Comparison of ENCODE assay signal across 10 cellular contexts in genomic region chr3:98770261-98771039, GRCh38. TPM values are rescaled to one million over a fixed set of nuclear protein-coding genes. Genes with fewer than 3 reads are reported as not detected.
DNase-seq lines count a peak whose midpoint lies in the region; ATAC-seq and TF ChIP-seq lines count a peak whose summit lies in the region.
"Had no signal": no experiment of that assay in that cellular context is flagged by ENCODE, and none has a peak within 500 bp of the region (broad histone marks: within the 10 kb centered on the region; RNA-seq: fewer than 3 reads in every experiment).

No MANE protein-coding gene starts in this region.

- no peak overlapping the region for H3K4me2 ChIP-seq in neuronal stem cell (ENCODE audit: insufficient read depth, low read length, poor library complexity, severe bottlenecking)

- H2BK5ac ChIP-seq in neuronal stem cell (ENCODE audit: low read length): no peak overlapping the region

- H3K23ac ChIP-seq in neuronal stem cell (ENCODE audit: low read depth, low read length, poor library complexity): no peak overlapping the region

- H3K36me3 ChIP-seq in right atrium auricular region: no peaks in the 10 kb centered on the region
- no peaks in the 10 kb centered on the region for H3K36me3 ChIP-seq in neuronal stem cell (replicated peaks in 1 of 2; ENCODE audit: control insufficient read depth in 2 of 2, insufficient read depth in 2 of 2, low read length in 2 of 2)

- no peak overlapping the region for H4K91ac ChIP-seq in neuronal stem cell (ENCODE audit: low read depth, low read length, poor library complexity)

- H3K9ac ChIP-seq in neuronal stem cell (ENCODE audit: low read depth, low read length, poor library complexity): no peak overlapping the region

- ATAC-seq in GM19463 (IDR thresholded peaks at IDR 0.05; ENCODE audit: unreplicated experiment) (peak; percentile 74), HG03565 (IDR thresholded peaks at IDR 0.05; ENCODE audit: unreplicated experiment) (peak; percentile 83)

- no peaks in the 10 kb centered on the region for H3K79me1 ChIP-seq in neuronal stem cell (ENCODE audit: low read depth, low read length)

- H2AFZ ChIP-seq in neuronal stem cell (ENCODE audit: low read length): no peak overlapping the region

- H3K9me3 ChIP-seq in right atrium auricular region: no peaks in the 10 kb centered on the region
- H3K9me3 ChIP-seq in neuronal stem cell (replicated peaks in 1 of 2; ENCODE audit: control insufficient read depth in 2 of 2, insufficient read depth in 1 of 2, low read depth in 1 of 2, low read length in 2 of 2): no peaks in the 10 kb centered on the region

- no peak overlapping the region for H2AK5ac ChIP-seq in neuronal stem cell (ENCODE audit: low read depth, low read length)

- H3K18ac ChIP-seq in neuronal stem cell (ENCODE audit: low read length): no peak overlapping the region

- no peak overlapping the region for H2BK120ac ChIP-seq in neuronal stem cell (ENCODE audit: low read depth, low read length)

- no peak overlapping the region for H3K14ac ChIP-seq in neuronal stem cell (ENCODE audit: low read length)

- H3K27ac ChIP-seq in right atrium auricular region: peak overlapping the region; percentile 31 to 51
- H3K27ac ChIP-seq in neuronal stem cell (replicated peaks; ENCODE audit: low read length): no peak overlapping the region
- H3K27ac ChIP-seq: SK-N-MC had no signal

- no peak overlapping the region for H2BK15ac ChIP-seq in neuronal stem cell (ENCODE audit: low read length)

- TF ChIP-seq CTCF in right atrium auricular region (IDR thresholded peaks at IDR 0.05): no peak

- no CpG with 5 or more reads among the region's 8 CpGs for WGBS in neuronal stem cell (ENCODE audit: extremely low coverage in 2 of 2, insufficient read length in 2 of 2, insufficient replicate concordance in 1 of 2), 2 donors

- H3K4ac ChIP-seq in neuronal stem cell (ENCODE audit: low read length): no peak overlapping the region

- H4K8ac ChIP-seq in neuronal stem cell (ENCODE audit: low read depth, low read length): no peak overlapping the region

- no peak overlapping the region for H2BK12ac ChIP-seq in neuronal stem cell (ENCODE audit: low read length)

- H3K4me1 ChIP-seq in right atrium auricular region (peaks cover 0 to 49% of the 10 kb centered on the region in 2 donors), neuronal stem cell (ENCODE audit: control insufficient read depth in 2 of 2, insufficient read depth in 1 of 2, low read depth in 1 of 2, low read length in 2 of 2) (peaks cover 0 to 4% of the 10 kb centered on the region in 2 donors)

- no peak overlapping the region for H3K4me3 ChIP-seq in right atrium auricular region
- no peak overlapping the region for H3K4me3 ChIP-seq in neuronal stem cell (ENCODE audit: low read length in 2 of 2)
- H3K4me3 ChIP-seq: SK-N-MC had no signal

- DNase-seq in C1 segment of cervical spinal cord (lab: John Stamatoyannopoulos, UW) (peak in 12 of 14 donors; percentile 8 to 72 (median 58)), right atrium auricular region (ENCODE audit: low spot score) (no peak), neuronal stem cell (ENCODE audit: low spot score) (no peak), NCI-H748 treated with DMSO at 0.1 percent for 48 hours (lab: John Stamatoyannopoulos, UW) (no peak), cerebellar nuclear complex (lab: John Stamatoyannopoulos, UW) (no peak)
- no peak for DNase-seq in activated CD4-positive, CD25-positive, alpha-beta regulatory T cell treated with anti-CD3 and anti-CD28 coated beads, Interleukin-2, amount 50 U/mL, for 72 hours

- H3K27me3 ChIP-seq in right atrium auricular region (no peaks in the 10 kb centered on the region), neuronal stem cell (ENCODE audit: control insufficient read depth in 3 of 3, insufficient read depth in 3 of 3, low read depth in 1 of 3, low read length in 3 of 3) (no peaks in the 10 kb centered on the region)

RNA-seq across cellular contexts. Expression of gene ST3GAL6, which starts 7.3 kb away (rescaled TPM):
- total RNA-seq in right atrium auricular region: 10 to 100 TPM; 25.9 to 27.2 TPM
- polyA plus RNA-seq in neuronal stem cell (2013, experiment 1 of 2): 6.9 TPM
- 7.8 TPM for polyA plus RNA-seq in neuronal stem cell (2013, experiment 2 of 2)
- polyA plus RNA-seq: CD8-positive, alpha-beta memory T cell had no signal

Comparison
In these comparisons a context has a peak if more than half of its experiments do, and no peak if none do; other contexts are left out.
1. DNase-seq: peak in C1 segment of cervical spinal cord (12 of 14); none in right atrium auricular region (single experiment), activated CD4-positive, CD25-positive, alpha-beta regulatory T cell treated with anti-CD3 and anti-CD28 coated beads, Interleukin-2, amount 50 U/mL, for 72 hours (single experiment), neuronal stem cell (single experiment), NCI-H748 treated with DMSO at 0.1 percent for 48 hours (single experiment) and cerebellar nuclear complex (0 of 2).